In the genomic region with DNA sequence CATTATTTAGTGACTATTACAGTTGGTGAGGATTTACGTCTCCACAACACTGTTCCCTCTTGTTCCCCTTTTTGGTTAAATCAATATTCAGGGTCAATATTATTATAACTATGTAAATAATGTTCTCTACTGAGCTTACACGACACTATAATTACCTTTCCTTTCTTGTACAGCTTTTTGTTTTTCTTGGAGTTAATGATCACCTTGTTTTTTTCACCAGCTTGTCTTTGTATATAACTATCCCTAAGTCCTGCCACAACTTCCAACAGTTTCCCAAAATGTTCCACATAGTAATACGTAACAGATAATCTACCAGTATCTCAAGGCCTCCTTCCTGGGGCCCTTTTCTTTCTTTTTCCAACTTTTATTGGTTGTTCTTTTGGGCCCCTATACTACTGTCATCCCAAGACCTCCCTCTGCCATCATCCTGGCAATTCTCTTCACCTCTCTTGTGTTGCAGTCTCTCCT, we compare ENCODE assay signal across 2 cellular contexts.
TF ChIP-seq lines count a peak whose summit lies in the region.

No MANE protein-coding gene starts in this region.

TF ChIP-seq in GM23338, 12 proteins besides CTCF, POLR2A, EP300 and RAD21 (continued from another document):
- TF ChIP-seq, protein P1, sequence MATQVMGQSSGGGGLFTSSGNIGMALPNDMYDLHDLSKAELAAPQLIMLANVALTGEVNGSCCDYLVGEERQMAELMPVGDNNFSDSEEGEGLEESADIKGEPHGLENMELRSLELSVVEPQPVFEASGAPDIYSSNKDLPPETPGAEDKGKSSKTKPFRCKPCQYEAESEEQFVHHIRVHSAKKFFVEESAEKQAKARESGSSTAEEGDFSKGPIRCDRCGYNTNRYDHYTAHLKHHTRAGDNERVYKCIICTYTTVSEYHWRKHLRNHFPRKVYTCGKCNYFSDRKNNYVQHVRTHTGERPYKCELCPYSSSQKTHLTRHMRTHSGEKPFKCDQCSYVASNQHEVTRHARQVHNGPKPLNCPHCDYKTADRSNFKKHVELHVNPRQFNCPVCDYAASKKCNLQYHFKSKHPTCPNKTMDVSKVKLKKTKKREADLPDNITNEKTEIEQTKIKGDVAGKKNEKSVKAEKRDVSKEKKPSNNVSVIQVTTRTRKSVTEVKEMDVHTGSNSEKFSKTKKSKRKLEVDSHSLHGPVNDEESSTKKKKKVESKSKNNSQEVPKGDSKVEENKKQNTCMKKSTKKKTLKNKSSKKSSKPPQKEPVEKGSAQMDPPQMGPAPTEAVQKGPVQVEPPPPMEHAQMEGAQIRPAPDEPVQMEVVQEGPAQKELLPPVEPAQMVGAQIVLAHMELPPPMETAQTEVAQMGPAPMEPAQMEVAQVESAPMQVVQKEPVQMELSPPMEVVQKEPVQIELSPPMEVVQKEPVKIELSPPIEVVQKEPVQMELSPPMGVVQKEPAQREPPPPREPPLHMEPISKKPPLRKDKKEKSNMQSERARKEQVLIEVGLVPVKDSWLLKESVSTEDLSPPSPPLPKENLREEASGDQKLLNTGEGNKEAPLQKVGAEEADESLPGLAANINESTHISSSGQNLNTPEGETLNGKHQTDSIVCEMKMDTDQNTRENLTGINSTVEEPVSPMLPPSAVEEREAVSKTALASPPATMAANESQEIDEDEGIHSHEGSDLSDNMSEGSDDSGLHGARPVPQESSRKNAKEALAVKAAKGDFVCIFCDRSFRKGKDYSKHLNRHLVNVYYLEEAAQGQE (IDR thresholded peaks at IDR 0.05; ENCODE audit: unreplicated experiment) = no peak
- no peak for TF ChIP-seq EZH2 (IDR thresholded peaks at IDR 0.05; ENCODE audit: low read depth, unreplicated experiment)
- TF ChIP-seq POLR2AphosphoS5 (IDR thresholded peaks at IDR 0.05; ENCODE audit: low read depth) = no peak
- TF ChIP-seq EZH2phosphoT487 (IDR thresholded peaks at IDR 0.05; ENCODE audit: unreplicated experiment) = no peak
- TF ChIP-seq, protein P2, sequence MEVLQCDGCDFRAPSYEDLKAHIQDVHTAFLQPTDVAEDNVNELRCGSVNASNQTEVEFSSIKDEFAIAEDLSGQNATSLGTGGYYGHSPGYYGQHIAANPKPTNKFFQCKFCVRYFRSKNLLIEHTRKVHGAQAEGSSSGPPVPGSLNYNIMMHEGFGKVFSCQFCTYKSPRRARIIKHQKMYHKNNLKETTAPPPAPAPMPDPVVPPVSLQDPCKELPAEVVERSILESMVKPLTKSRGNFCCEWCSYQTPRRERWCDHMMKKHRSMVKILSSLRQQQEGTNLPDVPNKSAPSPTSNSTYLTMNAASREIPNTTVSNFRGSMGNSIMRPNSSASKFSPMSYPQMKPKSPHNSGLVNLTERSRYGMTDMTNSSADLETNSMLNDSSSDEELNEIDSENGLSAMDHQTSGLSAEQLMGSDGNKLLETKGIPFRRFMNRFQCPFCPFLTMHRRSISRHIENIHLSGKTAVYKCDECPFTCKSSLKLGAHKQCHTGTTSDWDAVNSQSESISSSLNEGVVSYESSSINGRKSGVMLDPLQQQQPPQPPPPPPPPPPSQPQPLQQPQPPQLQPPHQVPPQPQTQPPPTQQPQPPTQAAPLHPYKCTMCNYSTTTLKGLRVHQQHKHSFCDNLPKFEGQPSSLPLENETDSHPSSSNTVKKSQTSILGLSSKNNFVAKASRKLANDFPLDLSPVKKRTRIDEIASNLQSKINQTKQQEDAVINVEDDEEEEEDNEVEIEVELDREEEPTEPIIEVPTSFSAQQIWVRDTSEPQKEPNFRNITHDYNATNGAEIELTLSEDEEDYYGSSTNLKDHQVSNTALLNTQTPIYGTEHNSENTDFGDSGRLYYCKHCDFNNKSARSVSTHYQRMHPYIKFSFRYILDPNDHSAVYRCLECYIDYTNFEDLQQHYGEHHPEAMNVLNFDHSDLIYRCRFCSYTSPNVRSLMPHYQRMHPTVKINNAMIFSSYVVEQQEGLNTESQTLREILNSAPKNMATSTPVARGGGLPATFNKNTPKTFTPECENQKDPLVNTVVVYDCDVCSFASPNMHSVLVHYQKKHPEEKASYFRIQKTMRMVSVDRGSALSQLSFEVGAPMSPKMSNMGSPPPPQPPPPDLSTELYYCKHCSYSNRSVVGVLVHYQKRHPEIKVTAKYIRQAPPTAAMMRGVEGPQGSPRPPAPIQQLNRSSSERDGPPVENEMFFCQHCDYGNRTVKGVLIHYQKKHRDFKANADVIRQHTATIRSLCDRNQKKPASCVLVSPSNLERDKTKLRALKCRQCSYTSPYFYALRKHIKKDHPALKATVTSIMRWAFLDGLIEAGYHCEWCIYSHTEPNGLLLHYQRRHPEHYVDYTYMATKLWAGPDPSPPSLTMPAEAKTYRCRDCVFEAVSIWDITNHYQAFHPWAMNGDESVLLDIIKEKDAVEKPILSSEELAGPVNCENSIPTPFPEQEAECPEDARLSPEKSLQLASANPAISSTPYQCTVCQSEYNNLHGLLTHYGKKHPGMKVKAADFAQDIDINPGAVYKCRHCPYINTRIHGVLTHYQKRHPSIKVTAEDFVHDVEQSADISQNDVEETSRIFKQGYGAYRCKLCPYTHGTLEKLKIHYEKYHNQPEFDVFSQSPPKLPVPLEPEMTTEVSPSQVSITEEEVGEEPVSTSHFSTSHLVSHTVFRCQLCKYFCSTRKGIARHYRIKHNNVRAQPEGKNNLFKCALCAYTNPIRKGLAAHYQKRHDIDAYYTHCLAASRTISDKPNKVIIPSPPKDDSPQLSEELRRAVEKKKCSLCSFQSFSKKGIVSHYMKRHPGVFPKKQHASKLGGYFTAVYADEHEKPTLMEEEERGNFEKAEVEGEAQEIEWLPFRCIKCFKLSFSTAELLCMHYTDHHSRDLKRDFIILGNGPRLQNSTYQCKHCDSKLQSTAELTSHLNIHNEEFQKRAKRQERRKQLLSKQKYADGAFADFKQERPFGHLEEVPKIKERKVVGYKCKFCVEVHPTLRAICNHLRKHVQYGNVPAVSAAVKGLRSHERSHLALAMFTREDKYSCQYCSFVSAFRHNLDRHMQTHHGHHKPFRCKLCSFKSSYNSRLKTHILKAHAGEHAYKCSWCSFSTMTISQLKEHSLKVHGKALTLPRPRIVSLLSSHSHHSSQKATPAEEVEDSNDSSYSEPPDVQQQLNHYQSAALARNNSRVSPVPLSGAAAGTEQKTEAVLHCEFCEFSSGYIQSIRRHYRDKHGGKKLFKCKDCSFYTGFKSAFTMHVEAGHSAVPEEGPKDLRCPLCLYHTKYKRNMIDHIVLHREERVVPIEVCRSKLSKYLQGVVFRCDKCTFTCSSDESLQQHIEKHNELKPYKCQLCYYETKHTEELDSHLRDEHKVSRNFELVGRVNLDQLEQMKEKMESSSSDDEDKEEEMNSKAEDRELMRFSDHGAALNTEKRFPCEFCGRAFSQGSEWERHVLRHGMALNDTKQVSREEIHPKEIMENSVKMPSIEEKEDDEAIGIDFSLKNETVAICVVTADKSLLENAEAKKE (CRISPR knock-in tag; IDR thresholded peaks at IDR 0.05) = no peak
- no peak for TF ChIP-seq JUNB (IDR thresholded peaks at IDR 0.05; ENCODE audit: unreplicated experiment)
- no peak for TF ChIP-seq NANOG (IDR thresholded peaks at IDR 0.05; ENCODE audit: borderline replicate concordance)
- TF ChIP-seq, protein P3, sequence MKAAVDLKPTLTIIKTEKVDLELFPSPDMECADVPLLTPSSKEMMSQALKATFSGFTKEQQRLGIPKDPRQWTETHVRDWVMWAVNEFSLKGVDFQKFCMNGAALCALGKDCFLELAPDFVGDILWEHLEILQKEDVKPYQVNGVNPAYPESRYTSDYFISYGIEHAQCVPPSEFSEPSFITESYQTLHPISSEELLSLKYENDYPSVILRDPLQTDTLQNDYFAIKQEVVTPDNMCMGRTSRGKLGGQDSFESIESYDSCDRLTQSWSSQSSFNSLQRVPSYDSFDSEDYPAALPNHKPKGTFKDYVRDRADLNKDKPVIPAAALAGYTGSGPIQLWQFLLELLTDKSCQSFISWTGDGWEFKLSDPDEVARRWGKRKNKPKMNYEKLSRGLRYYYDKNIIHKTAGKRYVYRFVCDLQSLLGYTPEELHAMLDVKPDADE (IDR thresholded peaks at IDR 0.05) = no peak

TF ChIP-seq in SK-N-SH, 30 proteins besides CTCF, POLR2A, EP300 and RAD21 (continued from another document):
- TF ChIP-seq SIN3A (IDR thresholded peaks at IDR 0.05; ENCODE audit: borderline replicate concordance, low read depth, low read length) (no peak), GATA2 (CRISPR knock-in tag; IDR thresholded peaks at IDR 0.05) (no peak)
- TF ChIP-seq, protein P4, sequence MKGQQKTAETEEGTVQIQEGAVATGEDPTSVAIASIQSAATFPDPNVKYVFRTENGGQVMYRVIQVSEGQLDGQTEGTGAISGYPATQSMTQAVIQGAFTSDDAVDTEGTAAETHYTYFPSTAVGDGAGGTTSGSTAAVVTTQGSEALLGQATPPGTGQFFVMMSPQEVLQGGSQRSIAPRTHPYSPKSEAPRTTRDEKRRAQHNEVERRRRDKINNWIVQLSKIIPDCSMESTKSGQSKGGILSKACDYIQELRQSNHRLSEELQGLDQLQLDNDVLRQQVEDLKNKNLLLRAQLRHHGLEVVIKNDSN (IDR thresholded peaks at IDR 0.05; ENCODE audit: borderline replicate concordance, low read depth) = no peak
TF ChIP-seq in SK-N-SH: peak in this region for 0.
